8 cellular contexts compared by ENCODE assay signal in genomic region chr21:41879190-41879998, GRCh38. TPM values are rescaled to one million over a fixed set of nuclear protein-coding genes. Genes with fewer than 3 reads are reported as not detected.
DNase-seq lines count a peak whose midpoint lies in the region; ATAC-seq and TF ChIP-seq lines count a peak whose summit lies in the region.

Gene PRDM15, minus strand, starts transcription at chr21:41879344. Its CDS starts 18,981 bp downstream, at chr21:41860363.

- intact Hi-C loops in activated CD8-positive, alpha-beta T cell treated with anti-CD3 and anti-CD28 coated beads for 36 hours (cut with micrococcal nuclease), result no loop called here

- H3K36me3 ChIP-seq in duodenal mucosa (ENCODE audit: control insufficient read depth in 1 of 2, insufficient read depth in 2 of 2, low read length in 2 of 2), result no peaks in the 10 kb centered on the region

- in situ Hi-C loops in GM18951 (cut with MboI; ENCODE audit: low sequenced_read_pairs, unreplicated experiment), result no loop called here

- H3K4me1 ChIP-seq in duodenal mucosa (ENCODE audit: control insufficient read depth in 1 of 2, insufficient read depth in 2 of 2, low read length in 2 of 2), result peaks cover 5 to 14% of the 10 kb centered on the region in 2 donors

- H3K9ac ChIP-seq in duodenal mucosa (ENCODE audit: low read depth in 1 of 2, low read length in 2 of 2), result peak within 1 kb of the TSS; percentile 68 to 88

- no peak within 1 kb of the TSS for H3K27ac ChIP-seq in duodenal mucosa (ENCODE audit: low read depth, low read length)

- H3K4me1 Mint-ChIP-seq in activated CD8-positive, alpha-beta T cell treated with anti-CD3 and anti-CD28 coated beads for 36 hours (ENCODE audit: low read depth), result peaks cover 21% of the 10 kb centered on the region

- H3K9me3 Mint-ChIP-seq in activated CD8-positive, alpha-beta T cell treated with anti-CD3 and anti-CD28 coated beads for 36 hours, result no peaks in the 10 kb centered on the region

- H3K27ac Mint-ChIP-seq in activated CD8-positive, alpha-beta T cell treated with anti-CD3 and anti-CD28 coated beads for 36 hours, result peak within 1 kb of the TSS; percentile 96

- H3K27me3 ChIP-seq in duodenal mucosa (ENCODE audit: control insufficient read depth in 1 of 2, insufficient read depth in 2 of 2, low read length in 2 of 2), result no peaks in the 10 kb centered on the region

- peaks cover 11% of the 10 kb centered on the region for H3K36me3 Mint-ChIP-seq in activated CD8-positive, alpha-beta T cell treated with anti-CD3 and anti-CD28 coated beads for 36 hours (ENCODE audit: low read depth)

- H3K27me3 Mint-ChIP-seq in activated CD8-positive, alpha-beta T cell treated with anti-CD3 and anti-CD28 coated beads for 36 hours, result no peaks in the 10 kb centered on the region

- peak; percentile 70 for DNase-seq in Ammon's horn (ENCODE audit: low spot score)
- peak; percentile 80 for DNase-seq in NCI-H748 (lab: John Stamatoyannopoulos, UW; ENCODE audit: unreplicated experiment)
- DNase-seq in activated CD8-positive, alpha-beta T cell treated with anti-CD3 and anti-CD28 coated beads for 36 hours, result peak; percentile 86
- DNase-seq in lung microvascular endothelial cell (ENCODE audit: low read depth in 2 of 2), result peak; percentile 88 to 91
- DNase-seq in stimulated activated CD4-positive, alpha-beta T cell treated with anti-CD3 and anti-CD28 coated beads, TNF-alpha, amount 100 ng/mL, for 4 hours (ENCODE audit: low read depth in 3 of 3), result peak; percentile 70 to 86 (median 75)

- peak; percentile 52 for TF ChIP-seq POLR2A in GM18951 (IDR thresholded peaks at IDR 0.05; ENCODE audit: extremely low read depth, insufficient read depth, insufficient read length)

- CTCF ChIA-PET in activated CD8-positive, alpha-beta T cell treated with anti-CD3 and anti-CD28 coated beads for 36 hours (lab: Charles Lee), result interaction anchor here (0.7 to 1.6 kb wide), 5 partner anchors 17 to 238 kb away, joined by 3 to 6 read pairs (median 4); no protein-coding TSS in a partner anchor

- H3K4me3 Mint-ChIP-seq in activated CD8-positive, alpha-beta T cell treated with anti-CD3 and anti-CD28 coated beads for 36 hours, result peak within 1 kb of the TSS; percentile 87

- no peak for TF ChIP-seq CTCF in activated CD8-positive, alpha-beta T cell treated with anti-CD3 and anti-CD28 coated beads for 36 hours (IDR thresholded peaks at IDR 0.05)

- H3K9me3 ChIP-seq in duodenal mucosa (ENCODE audit: control insufficient read depth in 1 of 2, low read length in 2 of 2), result no peaks in the 10 kb centered on the region

- POLR2A ChIA-PET in activated CD8-positive, alpha-beta T cell treated with anti-CD3 and anti-CD28 coated beads for 36 hours (lab: Charles Lee), result interaction anchor here (0.6 to 1.9 kb wide), 21 partner anchors 9 to 407 kb away, joined by 3 to 11 read pairs (median 3); no protein-coding TSS in a partner anchor

- H3K4me3 ChIP-seq in duodenal mucosa (ENCODE audit: low read depth in 1 of 2, low read length in 2 of 2), result peak within 1 kb of the TSS; percentile 81 to 82

- ATAC-seq in HG03280 (IDR thresholded peaks at IDR 0.05; ENCODE audit: unreplicated experiment), result peak; percentile 58
- peak; percentile 82 for ATAC-seq in activated CD8-positive, alpha-beta T cell treated with anti-CD3 and anti-CD28 coated beads for 36 hours

RNA-seq across cellular contexts. Expression of gene PRDM15, which starts in this region (rescaled TPM):
- 10 to 100 TPM; 13.2 to 14.5 TPM for total RNA-seq in activated CD8-positive, alpha-beta T cell treated with anti-CD3 and anti-CD28 coated beads for 36 hours
- total RNA-seq in lung microvascular endothelial cell, result 2.2 and 3.0 TPM in 2 replicates
